Comparison of ENCODE assay signal across 8 cellular contexts in genomic region chr3:81419196-81419595, GRCh38.
DNase-seq lines count a peak whose midpoint lies in the region; ATAC-seq, FAIRE-seq and TF ChIP-seq lines count a peak whose summit lies in the region.

No MANE protein-coding gene starts in this region.

- H3K4me1 Mint-ChIP-seq in naive thymus-derived CD4-positive, alpha-beta T cell = no peaks in the 10 kb centered on the region

- DNase-seq in COLO829 (ENCODE audit: low spot score) = peak; percentile 19
- no peak for DNase-seq in kidney
- DNase-seq in ecto neural progenitor cell (ENCODE audit: low spot score) = no peak
- DNase-seq in naive thymus-derived CD4-positive, alpha-beta T cell = no peak
- DNase-seq in GF-D8 (lab: John Stamatoyannopoulos, UW) = no peak

- no peak overlapping the region for H3K27ac Mint-ChIP-seq in naive thymus-derived CD4-positive, alpha-beta T cell

- H3K27ac ChIP-seq in HEK293 (ENCODE audit: extremely low read depth, low read depth, low read length) (no peak overlapping the region), kidney (ENCODE audit: low read depth in 2 of 2, low read length in 2 of 2) (no peak overlapping the region)
- H3K27ac ChIP-seq in naive thymus-derived CD4-positive, alpha-beta T cell (ENCODE audit: low read depth, low read length) = no peak overlapping the region

- peak; percentile 66 for FAIRE-seq in kidney (lab: Jason Lieb, UNC)

- ATAC-seq in SK-N-SH treated with all-trans-retinoic acid at 6 μM for 48 hours = peak; percentile 79
- no peak for ATAC-seq in esophagus mucosa
- no peak for ATAC-seq in naive thymus-derived CD4-positive, alpha-beta T cell

- no peaks in the 10 kb centered on the region for H3K36me3 Mint-ChIP-seq in naive thymus-derived CD4-positive, alpha-beta T cell

- H3K4me1 ChIP-seq in HEK293 (ENCODE audit: control insufficient read depth, insufficient read depth, low read length) (no peaks in the 10 kb centered on the region), kidney (ENCODE audit: control insufficient read depth in 1 of 2, insufficient read depth in 1 of 2, low read depth in 1 of 2, low read length in 2 of 2) (no peaks in the 10 kb centered on the region)
- no peaks in the 10 kb centered on the region for H3K4me1 ChIP-seq in naive thymus-derived CD4-positive, alpha-beta T cell (ENCODE audit: control insufficient read depth in 2 of 2, insufficient read depth in 2 of 2, low read length in 2 of 2)

- no peaks in the 10 kb centered on the region for H3K27me3 ChIP-seq in naive thymus-derived CD4-positive, alpha-beta T cell (ENCODE audit: control insufficient read depth in 2 of 2, insufficient read depth in 2 of 2, low read length in 2 of 2)

- no peak overlapping the region for H3K9ac ChIP-seq in kidney (ENCODE audit: low read length in 2 of 2)

- H3K27me3 Mint-ChIP-seq in naive thymus-derived CD4-positive, alpha-beta T cell = no peaks in the 10 kb centered on the region

- intact Hi-C loops in kidney (cut with DNase I) = no loop called here
- intact Hi-C loops in naive thymus-derived CD4-positive, alpha-beta T cell (cut with micrococcal nuclease) = loop anchor here in 1 of 2 donors (5.0 kb wide), 1 partner anchor 713 kb away; no protein-coding TSS in a partner anchor

- no peak for TF ChIP-seq CTCF in HEK293 (tag by site-specific recombination; IDR thresholded peaks at IDR 0.05)
- no peak for TF ChIP-seq CTCF in kidney (IDR thresholded peaks at IDR 0.05; ENCODE audit: borderline replicate concordance, extremely low read depth, insufficient read depth)

- POLR2A ChIA-PET in HEK293 (lab: Yijun Ruan, JAX) = no interaction called here
- POLR2A ChIA-PET in naive thymus-derived CD4-positive, alpha-beta T cell (lab: Charles Lee) = no interaction called here

- CTCF ChIA-PET in HEK293 (lab: Yijun Ruan, JAX) = interaction anchor here (0.6 to 1.5 kb wide), 13 partner anchors 8 to 733 kb away, joined by 3 to 8 read pairs (median 3); no protein-coding TSS in a partner anchor
- CTCF ChIA-PET in naive thymus-derived CD4-positive, alpha-beta T cell (lab: Charles Lee) = no interaction called here

- H3K9me3 ChIP-seq in HEK293 (ENCODE audit: control insufficient read depth, insufficient read depth, low read depth, low read length) = no peaks in the 10 kb centered on the region
- H3K9me3 ChIP-seq in kidney (ENCODE audit: control insufficient read depth in 1 of 2, low read length in 2 of 2) = no peaks in the 10 kb centered on the region
- H3K9me3 ChIP-seq in naive thymus-derived CD4-positive, alpha-beta T cell (ENCODE audit: control insufficient read depth in 2 of 3, low read length in 3 of 3) = no peaks in the 10 kb centered on the region

- peaks cover 0 to 2% (median 0%) of the 10 kb centered on the region in 11 donors for H3K9me3 Mint-ChIP-seq in naive thymus-derived CD4-positive, alpha-beta T cell

- no peak overlapping the region for H3K4me3 Mint-ChIP-seq in naive thymus-derived CD4-positive, alpha-beta T cell

- H3K36me3 ChIP-seq in HEK293 (ENCODE audit: control insufficient read depth in 2 of 2, insufficient read depth in 1 of 2, low read length in 2 of 2) (no peaks in the 10 kb centered on the region), kidney (ENCODE audit: control insufficient read depth in 1 of 2, insufficient read depth in 2 of 2, low read length in 2 of 2) (no peaks in the 10 kb centered on the region)
- no peaks in the 10 kb centered on the region for H3K36me3 ChIP-seq in naive thymus-derived CD4-positive, alpha-beta T cell (ENCODE audit: control insufficient read depth in 2 of 3, insufficient read depth in 3 of 3, low read length in 3 of 3)

- H3K4me3 ChIP-seq in HEK293 (ENCODE audit: low read depth, low read length) = no peak overlapping the region
- H3K4me3 ChIP-seq in kidney (ENCODE audit: low read length in 2 of 2) = no peak overlapping the region
- no peak overlapping the region for H3K4me3 ChIP-seq in naive thymus-derived CD4-positive, alpha-beta T cell (ENCODE audit: low read length)

TF ChIP-seq in HEK293, 187 proteins besides CTCF, POLR2A, EP300 and RAD21:
- no peak for TF ChIP-seq ZNF248 (tag by site-specific recombination; IDR thresholded peaks at IDR 0.05)
- TF ChIP-seq ZNF654 (tag by site-specific recombination; IDR thresholded peaks at IDR 0.05; ENCODE audit: low read depth) = peak; percentile 34; the same call in 1 of the 2 replicates

TF ChIP-seq in SK-N-SH treated with all-trans-retinoic acid at 6 μM for 48 hours, 23 proteins besides CTCF, POLR2A, EP300 and RAD21:
- TF ChIP-seq ZFP30 (CRISPR knock-in tag; IDR thresholded peaks at IDR 0.05) (no peak), RARB (CRISPR knock-in tag; IDR thresholded peaks at IDR 0.05) (no peak)
